In the genomic region with DNA sequence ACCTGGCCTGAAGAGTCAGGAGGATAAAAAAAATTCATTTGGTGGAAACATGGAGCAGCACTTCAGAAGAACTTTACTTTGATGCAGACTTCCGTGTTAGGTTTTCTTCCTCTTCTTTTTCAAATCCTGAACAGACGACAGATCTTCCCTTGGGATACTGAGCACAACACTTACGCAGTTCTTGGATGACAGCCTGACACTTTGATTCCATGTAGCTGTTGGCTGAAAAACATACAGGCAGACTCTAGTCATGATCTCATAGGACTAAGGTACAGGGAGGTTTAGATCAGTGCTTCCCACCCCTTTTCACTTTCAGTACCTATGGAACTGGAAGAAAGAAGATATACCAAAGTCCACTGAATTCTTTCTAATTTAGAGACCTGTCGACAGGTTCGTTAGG, we compare ENCODE assay signal across 15 cellular contexts. TPM values are rescaled to one million over a fixed set of nuclear protein-coding genes. Genes with fewer than 3 reads are reported as not detected.
A peak's percentile ranks its signal among the peaks of the same experiment; 100 is the strongest.
DNase-seq lines count a peak whose midpoint lies in the region; ATAC-seq and TF ChIP-seq lines count a peak whose summit lies in the region.
"Had no signal": no experiment of that assay in that cellular context is flagged by ENCODE, and none has a peak within 500 bp of the region (broad histone marks: within the 10 kb centered on the region; RNA-seq: fewer than 3 reads in every experiment).

No MANE protein-coding gene starts in this region.

- CTCF ChIA-PET in GM10248 (lab: Yijun Ruan, JAX) = interaction anchor here (1.2 to 1.9 kb wide), 5 partner anchors 10 to 144 kb away, joined by 3 to 9 read pairs (median 4); no protein-coding TSS in a partner anchor

- H3K27ac ChIP-seq in right cardiac atrium (ENCODE audit: low read length) = no peak overlapping the region
- H3K27ac ChIP-seq: BLaER1 treated with 17β-estradiol and CSF1 and Interleukin-3, amounts not matched to agents 10 nM and 100 nM had no signal

- peak; percentile 58 for ATAC-seq in Right ventricle myocardium inferior
- ATAC-seq in right cardiac atrium = no peak
- ATAC-seq: CD8-positive, alpha-beta T cell; GM23338 had no signal

- in situ Hi-C loops in G401 (cut with HindIII; ENCODE audit: low sequenced_read_pairs) = no loop called here

- peaks cover 2% of the 10 kb centered on the region for H3K4me1 ChIP-seq in right cardiac atrium (ENCODE audit: control insufficient read depth, insufficient read depth, low read length)
- H3K4me1 ChIP-seq: BLaER1 treated with 17β-estradiol and CSF1 and Interleukin-3, amounts not matched to agents 10 nM and 100 nM had no signal

- DNase-seq in Right ventricle myocardium inferior (ENCODE audit: missing footprints) (no peak), right cardiac atrium (no peak), G401 (ENCODE audit: low spot score) (peak; percentile 1), fibroblast of mammary gland (ENCODE audit: low read depth) (peak; percentile 20), GM10248 (ENCODE audit: extremely low spot score) (no peak), GM19240 (ENCODE audit: insufficient read length, low spot score) (no peak)
- DNase-seq in stimulated activated naive CD4-positive, alpha-beta T cell treated with Interleukin-2 at 50 U/mL for 16 hours (lab: John Stamatoyannopoulos, UW) = no peak
- DNase-seq: 8988T; Calu3; CD8-positive, alpha-beta T cell; DMS79 treated with DMSO at 0.1 percent for 48 hours; HCEC 1CT; IMR-90 had no signal

- TF ChIP-seq CTCF in fibroblast of mammary gland (conservative IDR thresholded peaks at IDR 0.05; ENCODE audit: control insufficient read depth, insufficient read depth, low read depth, low read length) (no peak), GM10248 (IDR thresholded peaks at IDR 0.05; ENCODE audit: control extremely low read depth, extremely low read depth, low read depth, missing control alignments) (no peak)

- POLR2A ChIA-PET in GM10248 (lab: Yijun Ruan, JAX) = no interaction called here

- no peaks in the 10 kb centered on the region for H3K9me3 ChIP-seq in right cardiac atrium (ENCODE audit: control insufficient read depth, low read length)

- H3K4me3 ChIP-seq in right cardiac atrium (ENCODE audit: low read length) (no peak overlapping the region), fibroblast of mammary gland (ENCODE audit: control insufficient read depth, low read depth, low read length) (no peak overlapping the region)
- H3K4me3 ChIP-seq: BLaER1 treated with 17β-estradiol and CSF1 and Interleukin-3, amounts not matched to agents 10 nM and 100 nM; GM23338 had no signal

- no peaks in the 10 kb centered on the region for H3K27me3 ChIP-seq in right cardiac atrium (ENCODE audit: control insufficient read depth, insufficient read depth)

- intact Hi-C loops in Right ventricle myocardium inferior (cut with DNase I) = no loop called here
- intact Hi-C loops in right cardiac atrium (cut with DNase I) = loop anchor here in 1 of 4 donors (10.0 kb wide), 1 partner anchor 77 kb away; no protein-coding TSS in a partner anchor

- 50% methylated on average over 5 of the region's 5 CpGs for WGBS in right cardiac atrium

RNA-seq across cellular contexts. Expression of a gene that starts 9.2 kb away (rescaled TPM):
- total RNA-seq in Right ventricle myocardium inferior (27.7 TPM), right cardiac atrium (10 to 100 TPM; 18.8 to 24.0 (median 21.0) TPM)
- polyA plus RNA-seq in right cardiac atrium = 56.3 TPM
- 5.0 and 25.7 TPM in 2 replicates for total RNA-seq in G401 (2014; rRNA removed; shearing (Covaris generic))

RNA-seq across cellular contexts. Expression of a gene that starts 9.2 kb away (rescaled TPM):
- total RNA-seq in Right ventricle myocardium inferior (54.5 TPM), right cardiac atrium (10 to 100 TPM; 46.1 to 61.0 (median 57.6) TPM)
- polyA plus RNA-seq in right cardiac atrium = 95.3 TPM
- total RNA-seq in G401 (2014; rRNA removed; shearing (Covaris generic)) = 6.5 and 29.0 TPM in 2 replicates

RNA-seq across cellular contexts. Expression of a gene that starts 9.5 kb away (rescaled TPM):
- 16.5 TPM for total RNA-seq in Right ventricle myocardium inferior
- total RNA-seq in right cardiac atrium = 10 to 100 TPM; 11.7 to 15.0 (median 13.7) TPM
- polyA plus RNA-seq in right cardiac atrium = 6.3 TPM
- 6.0 and 8.9 TPM in 2 replicates for total RNA-seq in G401 (2014; rRNA removed; shearing (Covaris generic))

RNA-seq across cellular contexts. Expression of a gene that starts 35.1 kb away (rescaled TPM):
- total RNA-seq in Right ventricle myocardium inferior = 403 TPM
- total RNA-seq in right cardiac atrium = 100 to 1,000 TPM; 262 to 345 (median 281) TPM
- polyA plus RNA-seq in right cardiac atrium = 384 TPM
- 44.2 and 69.2 TPM in 2 replicates for total RNA-seq in G401 (2014; rRNA removed; shearing (Covaris generic))

RNA-seq across cellular contexts. Expression of a gene that starts 39.2 kb away (rescaled TPM):
- 53.7 TPM for total RNA-seq in Right ventricle myocardium inferior
- 10 to 100 TPM; 34.7 to 98.8 (median 56.3) TPM for total RNA-seq in right cardiac atrium
- 72.9 TPM for polyA plus RNA-seq in right cardiac atrium
- total RNA-seq in G401 (2014; rRNA removed; shearing (Covaris generic)) = 0.18 and 0.44 TPM in 2 replicates

Comparison
In these comparisons a context has a peak if more than half of its experiments do, and no peak if none do; other contexts are left out.
1. DNase-seq: peak in G401 (single experiment) and fibroblast of mammary gland (single experiment); none in Right ventricle myocardium inferior (single experiment), right cardiac atrium (0 of 3), GM10248 (single experiment), stimulated activated naive CD4-positive, alpha-beta T cell treated with Interleukin-2 at 50 U/mL for 16 hours (single experiment) and GM19240 (single experiment).